15 cellular contexts compared by ENCODE assay signal in genomic region chr4:1895489-1895888, GRCh38. TPM values are rescaled to one million over a fixed set of nuclear protein-coding genes. Genes with fewer than 3 reads are reported as not detected.
DNase-seq lines count a peak whose midpoint lies in the region; ATAC-seq and TF ChIP-seq lines count a peak whose summit lies in the region.
"Had no signal": no experiment of that assay in that cellular context is flagged by ENCODE, and none has a peak within 500 bp of the region (broad histone marks: within the 10 kb centered on the region; RNA-seq: fewer than 3 reads in every experiment).

No MANE protein-coding gene starts in this region.

- H3K36me3 ChIP-seq in SK-N-MC (ENCODE audit: insufficient read depth, low read length), result peaks cover 39% of the 10 kb centered on the region
- no peaks in the 10 kb centered on the region for H3K36me3 ChIP-seq in aorta (ENCODE audit: control insufficient read depth in 1 of 2, insufficient read depth in 2 of 2, low read length in 1 of 2)

- no peaks in the 10 kb centered on the region for H3K4me1 ChIP-seq in aorta (ENCODE audit: control insufficient read depth in 1 of 2, insufficient read depth in 2 of 2, low read length in 2 of 2)
- H3K4me1 ChIP-seq: HAP-1 had no signal

- peaks cover 19% of the 10 kb centered on the region for H3K36me3 Mint-ChIP-seq in activated CD4-positive, alpha-beta T cell treated with anti-CD3 and anti-CD28 coated beads, Interleukin-2, amount 10 ng/mL, durations not matched to agents 7 days and 5 days (ENCODE audit: low read depth)
- 0 out of 2 replicates have a peak, but pooled peaks cover 9% of the 10 kb centered on the region for H3K36me3 Mint-ChIP-seq in HFFc6 (ENCODE audit: low read depth)

- no peaks in the 10 kb centered on the region for H3K9me3 ChIP-seq in SK-N-MC (ENCODE audit: low read depth, low read length)
- H3K9me3 ChIP-seq in aorta (ENCODE audit: control insufficient read depth, low read length), result no peaks in the 10 kb centered on the region
- H3K9me3 ChIP-seq: Caco-2, HAP-1 had no signal

- H3K4me3 ChIP-seq in SK-N-MC (no peak overlapping the region), aorta (ENCODE audit: low read length in 2 of 2) (no peak overlapping the region)
- H3K4me3 ChIP-seq: HAP-1 had no signal

- H3K9ac ChIP-seq in SK-N-MC (ENCODE audit: insufficient read length), result no peak overlapping the region

- no peaks in the 10 kb centered on the region for H3K9me3 Mint-ChIP-seq in activated CD4-positive, alpha-beta T cell treated with anti-CD3 and anti-CD28 coated beads, Interleukin-2, amount 10 ng/mL, durations not matched to agents 7 days and 5 days
- no peaks in the 10 kb centered on the region for H3K9me3 Mint-ChIP-seq in HFFc6
- H3K9me3 Mint-ChIP-seq: CD14-positive monocyte; CD8-positive, alpha-beta memory T cell had no signal

- 90 to 93% methylated on average over 3 of the region's 3 CpGs for WGBS in aorta, 2 donors

- intact Hi-C loops in aorta (cut with DNase I), result loop anchor here (5.0 kb wide), 2 partner anchors 38 to 148 kb away; partner anchors contain the start of gene LETM1 (in 1 of the 2)

- H3K27ac Mint-ChIP-seq in activated CD4-positive, alpha-beta T cell treated with anti-CD3 and anti-CD28 coated beads, Interleukin-2, amount 10 ng/mL, durations not matched to agents 7 days and 5 days, result peak overlapping the region; percentile 38
- H3K27ac Mint-ChIP-seq in HFFc6, result peak overlapping the region; percentile 41; the same call in 1 of the 2 replicates

- CTCF ChIA-PET in activated CD4-positive, alpha-beta T cell treated with anti-CD3 and anti-CD28 coated beads, Interleukin-2, amount 10 ng/mL, durations not matched to agents 7 days and 5 days (lab: Charles Lee), result interaction anchor here (0.6 kb wide), 1 partner anchor 9 kb away, joined by 3 read pairs; no protein-coding TSS in a partner anchor

- peaks cover 49% of the 10 kb centered on the region for H3K4me1 Mint-ChIP-seq in activated CD4-positive, alpha-beta T cell treated with anti-CD3 and anti-CD28 coated beads, Interleukin-2, amount 10 ng/mL, durations not matched to agents 7 days and 5 days
- peaks cover 30% of the 10 kb centered on the region for H3K4me1 Mint-ChIP-seq in HFFc6 (ENCODE audit: low read depth)

- TF ChIP-seq CTCF in HFFc6 (IDR thresholded peaks at IDR 0.05), result no peak

- H3K27me3 Mint-ChIP-seq in activated CD4-positive, alpha-beta T cell treated with anti-CD3 and anti-CD28 coated beads, Interleukin-2, amount 10 ng/mL, durations not matched to agents 7 days and 5 days, result no peaks in the 10 kb centered on the region
- peaks cover 1% of the 10 kb centered on the region for H3K27me3 Mint-ChIP-seq in HFFc6 (ENCODE audit: insufficient read depth)
- H3K27me3 Mint-ChIP-seq: CD8-positive, alpha-beta memory T cell had no signal

- H3K4me3 Mint-ChIP-seq in activated CD4-positive, alpha-beta T cell treated with anti-CD3 and anti-CD28 coated beads, Interleukin-2, amount 10 ng/mL, durations not matched to agents 7 days and 5 days, result no peak overlapping the region
- H3K4me3 Mint-ChIP-seq in HFFc6, result no peak overlapping the region
- H3K4me3 Mint-ChIP-seq: CD14-positive monocyte; CD8-positive, alpha-beta memory T cell had no signal

- ATAC-seq in GM21447 (IDR thresholded peaks at IDR 0.05; ENCODE audit: unreplicated experiment) (no peak), aorta (ENCODE audit: low FRiP score) (no peak)

- H3K27ac ChIP-seq in SK-N-MC, result 0 out of 2 replicates have a peak overlapping the region, but pooled peaks have one; percentile 26
- H3K27ac ChIP-seq in aorta (ENCODE audit: low read depth in 1 of 2, low read length in 2 of 2), result no peak overlapping the region
- H3K27ac ChIP-seq: 22Rv1 had no signal

- DNase-seq in activated CD4-positive, alpha-beta T cell treated with anti-CD3 and anti-CD28 coated beads, Interleukin-2, amount 10 ng/mL, durations not matched to agents 7 days and 5 days, result no peak
- no peak for DNase-seq in activated CD4-positive, alpha-beta T cell treated with anti-CD3 and anti-CD28 coated beads for 4 hours
- DNase-seq in HFFc6 (no peak), SK-N-MC (ENCODE audit: low read depth, low spot score) (no peak), left kidney (ENCODE audit: low read depth, low spot score) (peak; percentile 60), aorta (no peak)
- no peak for DNase-seq in activated effector memory CD4-positive, alpha-beta T cell treated with Interleukin-2 at 50 U/mL for 16 hours
- DNase-seq: Caco-2; CD8-positive, alpha-beta memory T cell; DND-41; GDM1 had no signal

- POLR2A ChIA-PET in activated CD4-positive, alpha-beta T cell treated with anti-CD3 and anti-CD28 coated beads, Interleukin-2, amount 10 ng/mL, durations not matched to agents 7 days and 5 days (lab: Charles Lee), result no interaction called here

- no peaks in the 10 kb centered on the region for H3K27me3 ChIP-seq in aorta (ENCODE audit: control insufficient read depth in 1 of 2, insufficient read depth in 2 of 2, low read length in 1 of 2)

RNA-seq across cellular contexts. Expression of gene NSD2, which starts 24.3 kb away (rescaled TPM):
- 100 to 1,000 TPM; 248 to 271 TPM for total RNA-seq in activated CD4-positive, alpha-beta T cell treated with anti-CD3 and anti-CD28 coated beads, Interleukin-2, amount 10 ng/mL, durations not matched to agents 7 days and 5 days
- 100 to 1,000 TPM in 4 of 6 experiments, 10 to 100 TPM in 2; 65.2 to 121 (median 109) TPM for total RNA-seq in HFFc6 (2021; fragmentation: NEBNext Ultra II Directional; extraction: Animal tissue kit (Norgen Biotek cat#: 25700))
- 10 to 100 TPM; 47.2 to 56.6 TPM for total RNA-seq in aorta
- 10 to 100 TPM in 1 of 2 donors, 1 to 10 TPM in 1; 8.0 to 10.9 TPM for polyA plus RNA-seq in aorta

RNA-seq across cellular contexts. Expression of gene LETM1, which starts 39.5 kb away (rescaled TPM):
- 10 to 100 TPM; 40.7 to 49.5 TPM for total RNA-seq in activated CD4-positive, alpha-beta T cell treated with anti-CD3 and anti-CD28 coated beads, Interleukin-2, amount 10 ng/mL, durations not matched to agents 7 days and 5 days
- 10 to 100 TPM; 47.4 to 64.0 (median 53.3) TPM for total RNA-seq in HFFc6 (2021; fragmentation: NEBNext Ultra II Directional; extraction: Animal tissue kit (Norgen Biotek cat#: 25700))
- 10 to 100 TPM; 25.3 to 25.6 TPM for total RNA-seq in aorta
- 10 to 100 TPM in 1 of 2 donors, 1 to 10 TPM in 1; 6.8 to 12.4 TPM for polyA plus RNA-seq in aorta
